8 cellular contexts compared by ENCODE assay signal in genomic region chr5:77972545-77973252, GRCh38.
A peak's percentile ranks its signal among the peaks of the same experiment; 100 is the strongest.
DNase-seq lines count a peak whose midpoint lies in the region; ATAC-seq and TF ChIP-seq lines count a peak whose summit lies in the region.

No MANE protein-coding gene starts in this region.

- H3K79me2 ChIP-seq in GM23248 (ENCODE audit: insufficient read depth) = no peaks in the 10 kb centered on the region

- intact Hi-C loops in psoas muscle (cut with DNase I) = no loop called here

- H4K20me1 ChIP-seq in GM23248 (ENCODE audit: insufficient read depth) = no peaks in the 10 kb centered on the region

- 0 out of 2 replicates have a peak, but pooled peaks cover 5% of the 10 kb centered on the region for H3K27me3 ChIP-seq in GM23248 (replicated peaks; ENCODE audit: insufficient read depth)
- H3K27me3 ChIP-seq in psoas muscle (ENCODE audit: insufficient read depth in 3 of 3, low read length in 2 of 3) = peaks cover 0 to 36% (median 12%) of the 10 kb centered on the region in 3 donors

- peak; percentile 3 for DNase-seq in DMS79 treated with DMSO at 0.1 percent for 48 hours (lab: John Stamatoyannopoulos, UW)
- DNase-seq in GM23248 = peak; percentile 18
- DNase-seq in fibroblast of villous mesenchyme (ENCODE audit: low read depth) = no peak
- no peak for DNase-seq in psoas muscle
- DNase-seq in kidney glomerular epithelial cell (lab: John Stamatoyannopoulos, UW) = no peak

- ATAC-seq in psoas muscle = peak in 1 of 4 donors; percentile 42
- ATAC-seq in GM19328 (IDR thresholded peaks at IDR 0.05; ENCODE audit: unreplicated experiment) = no peak
- ATAC-seq in HG02870 (IDR thresholded peaks at IDR 0.05; ENCODE audit: unreplicated experiment) = no peak

- peak; percentile 33; the same call in 1 of the 2 replicates for TF ChIP-seq CTCF in WI38 (IDR thresholded peaks at IDR 0.05; ENCODE audit: low read depth, low read length)
- TF ChIP-seq CTCF in fibroblast of villous mesenchyme (IDR thresholded peaks at IDR 0.05; ENCODE audit: insufficient read depth, low read depth, low read length) = peak; percentile 34
- no peak for TF ChIP-seq CTCF in psoas muscle (IDR thresholded peaks at IDR 0.05)

- 22 to 23% methylated on average over 23 to 54 of the region's 54 CpGs for WGBS in GM23248 (ENCODE audit: low coverage in 1 of 2, low lambda C conversion rate in 2 of 2, missing lambda C conversion rate in 2 of 2), 2 experiments
- 4 to 21% (median 5%) methylated on average over 44 to 54 of the region's 54 CpGs for WGBS in psoas muscle, 3 donors

- H3K9ac ChIP-seq in GM23248 = no peak overlapping the region; the same call in 1 of the 2 replicates

- H3K4me3 ChIP-seq in GM23248 = peak overlapping the region; percentile 62
- H3K4me3 ChIP-seq in WI38 (ENCODE audit: low read depth, low read length) = peak overlapping the region; percentile 43
- H3K4me3 ChIP-seq in fibroblast of villous mesenchyme (ENCODE audit: low read depth, low read length) = peak overlapping the region; percentile 24
- peak overlapping the region; percentile 49 for H3K4me3 ChIP-seq in psoas muscle

- no peaks in the 10 kb centered on the region for H3F3A ChIP-seq in GM23248 (ENCODE audit: insufficient read depth)

- H3K9me3 ChIP-seq in GM23248 (ENCODE audit: low read depth) (no peaks in the 10 kb centered on the region), psoas muscle (no peaks in the 10 kb centered on the region)

- peak overlapping the region; percentile 78 for H2AFZ ChIP-seq in GM23248

- H3K4me2 ChIP-seq in GM23248 (ENCODE audit: unreplicated experiment) = peak overlapping the region; percentile 61

- H3K27ac ChIP-seq in GM23248 = no peak overlapping the region
- H3K27ac ChIP-seq in psoas muscle = no peak overlapping the region

- H3K36me3 ChIP-seq in GM23248 (ENCODE audit: low read depth) = no peaks in the 10 kb centered on the region
- H3K36me3 ChIP-seq in psoas muscle (ENCODE audit: insufficient read depth in 1 of 2, low read depth in 1 of 2) = no peaks in the 10 kb centered on the region

- H3K9me2 ChIP-seq in GM23248 (ENCODE audit: insufficient read depth) = no peaks in the 10 kb centered on the region

- in situ Hi-C loops in GM23248 (cut with MboI) = no loop called here

- H3K4me1 ChIP-seq in GM23248 (ENCODE audit: insufficient read depth) = peaks cover 8% of the 10 kb centered on the region; the same call in 1 of the 2 replicates
- H3K4me1 ChIP-seq in psoas muscle = peaks cover 5% of the 10 kb centered on the region

Comparison
In these comparisons a context has a peak if more than half of its experiments do, and no peak if none do; other contexts are left out.
1. DNase-seq: peak in DMS79 treated with DMSO at 0.1 percent for 48 hours (single experiment) and GM23248 (single experiment); none in fibroblast of villous mesenchyme (single experiment), psoas muscle (0 of 2) and kidney glomerular epithelial cell (single experiment).
2. Peak in every context shown above with its lines, with median percentiles within 50 percentile points of each other: H3K4me3 ChIP-seq.